ENCODE assay signal across 9 cellular contexts in genomic region chr19:17473041-17473440, GRCh38. TPM values are rescaled to one million over a fixed set of nuclear protein-coding genes. Genes with fewer than 3 reads are reported as not detected.
DNase-seq lines count a peak whose midpoint lies in the region; ATAC-seq, FAIRE-seq and TF ChIP-seq lines count a peak whose summit lies in the region.
"Had no signal": no experiment of that assay in that cellular context is flagged by ENCODE, and none has a peak within 500 bp of the region (broad histone marks: within the 10 kb centered on the region; RNA-seq: fewer than 3 reads in every experiment).

No MANE protein-coding gene starts in this region.

- peak; percentile 19 for DNase-seq in stimulated activated CD4-positive, alpha-beta T cell treated with anti-CD3 and anti-CD28 coated beads, Interleukin-1b, Interleukin-23, amount 100 ng/mL, for 48 hours
- DNase-seq in stimulated activated CD4-positive, alpha-beta T cell treated with anti-CD3 and anti-CD28 coated beads, Interleukin-2, amount 100 ng/mL, for 48 hours = no peak
- DNase-seq in GM12878 (ENCODE audit: low read depth, low spot score) (no peak), upper lobe of right lung (no peak)
- DNase-seq: thyroid gland had no signal

- H3K4me2 ChIP-seq in GM12878 (ENCODE audit: control insufficient read depth, insufficient read depth) = no peak overlapping the region

- RAD21 ChIA-PET in GM12878 (lab: Charles Lee; ENCODE audit: unreplicated experiment) = interaction anchor here (0.6 kb wide), 1 partner anchor 412 kb away, joined by 3 read pairs; no protein-coding TSS in a partner anchor

- BruUV-seq in GM12878 (replicated peaks; lab: Mats Ljungman, UMichigan) = no TSS peak

- H3K27ac ChIP-seq in GM12878 (ENCODE audit: control insufficient read depth, insufficient read depth) (no peak overlapping the region), upper lobe of right lung (peak overlapping the region; percentile 24)
- H3K27ac ChIP-seq: thyroid gland had no signal

- SMC1A ChIA-PET in GM12878 (lab: Charles Lee; ENCODE audit: uncharacterized antibody, unreplicated experiment) = no interaction called here

- no peak for TF ChIP-seq EP300 in GM12878 (IDR thresholded peaks at IDR 0.05; ENCODE audit: borderline replicate concordance in 1 of 2, control insufficient read depth in 1 of 2, low read depth in 2 of 2, low read length in 2 of 2)

- TF ChIP-seq POLR2A in GM12878 (IDR thresholded peaks at IDR 0.05; ENCODE audit: low read depth, low read length) = no peak

- intact Hi-C loops in GM12878 (cut with micrococcal nuclease; ENCODE audit: unreplicated experiment) (no loop called here), upper lobe of right lung (cut with DNase I) (no loop called here)

- 59% methylated on average over 9 of the region's 9 CpGs for WGBS in GM12878 (ENCODE audit: insufficient coverage, insufficient replicate concordance, low lambda C conversion rate, missing lambda C conversion rate)

- H3K4me3 ChIP-seq in GM12878 = no peak overlapping the region
- H3K4me3 ChIP-seq in upper lobe of right lung = no peak overlapping the region
- H3K4me3 ChIP-seq: thyroid gland had no signal

- 0 out of 2 replicates have a peak, but pooled peaks have one; percentile 2 for TF ChIP-seq RAD21 in GM12878 (IDR thresholded peaks at IDR 0.05; ENCODE audit: insufficient read depth, low read depth, low read length)

- H3K9me3 ChIP-seq in GM12878 (replicated peaks; ENCODE audit: control insufficient read depth, insufficient read depth, low read length) = no peaks in the 10 kb centered on the region
- H3K9me3 ChIP-seq in upper lobe of right lung = no peaks in the 10 kb centered on the region
- H3K9me3 ChIP-seq: thyroid gland had no signal

- peak; percentile 7 for FAIRE-seq in GM12878 (lab: Jason Lieb, UNC)
- FAIRE-seq: colon had no signal

- H3K4me1 ChIP-seq in GM12878 (ENCODE audit: control insufficient read depth, insufficient read depth, low read length) (peaks cover 15% of the 10 kb centered on the region), upper lobe of right lung (peaks cover 31% of the 10 kb centered on the region)

- no peaks in the 10 kb centered on the region for H3K79me2 ChIP-seq in GM12878 (ENCODE audit: control insufficient read depth, insufficient read depth, low read length)

- POLR2A ChIA-PET in GM12878 (lab: Charles Lee) = no interaction called here

- no peaks in the 10 kb centered on the region for H4K20me1 ChIP-seq in GM12878 (ENCODE audit: control insufficient read depth, insufficient read depth)

- H3K9ac ChIP-seq in GM12878 (ENCODE audit: control insufficient read depth, insufficient read depth, low read length) = no peak overlapping the region

- H2AFZ ChIP-seq in GM12878 (ENCODE audit: control insufficient read depth, low read depth, low read length) = no peak overlapping the region

- ATAC-seq in GM12878 (no peak), upper lobe of right lung (no peak), HG02588 (IDR thresholded peaks at IDR 0.05; ENCODE audit: unreplicated experiment) (no peak), GM21786 (IDR thresholded peaks at IDR 0.05; ENCODE audit: unreplicated experiment) (no peak)

- no peak for TF ChIP-seq CTCF in GM12878 (IDR thresholded peaks at IDR 0.05 in 2 of 3, conservative IDR thresholded peaks at IDR 0.05 in 1 of 3; ENCODE audit: control insufficient read depth in 2 of 3, extremely low read depth in 1 of 3, insufficient read depth in 1 of 3, low read depth in 3 of 3, low read length in 3 of 3)
- TF ChIP-seq CTCF in upper lobe of right lung (IDR thresholded peaks at IDR 0.05) = no peak

- H3K27me3 ChIP-seq in GM12878 (replicated peaks in 1 of 2; ENCODE audit: control insufficient read depth in 2 of 2, insufficient read depth in 2 of 2, low read length in 1 of 2) = no peaks in the 10 kb centered on the region
- no peaks in the 10 kb centered on the region for H3K27me3 ChIP-seq in upper lobe of right lung
- H3K27me3 ChIP-seq: thyroid gland had no signal

- in situ Hi-C loops in GM12878 (cut with MboI) = no loop called here

- no peaks in the 10 kb centered on the region for H3K36me3 ChIP-seq in GM12878 (ENCODE audit: control insufficient read depth in 2 of 2, insufficient read depth in 2 of 2, low read length in 1 of 2)
- H3K36me3 ChIP-seq in upper lobe of right lung = no peaks in the 10 kb centered on the region
- H3K36me3 ChIP-seq: thyroid gland had no signal

- CTCF ChIA-PET in GM12878 (lab: Yijun Ruan, JAX) = interaction anchor here (1.4 kb wide), 1 partner anchor 23 kb away, joined by 6 read pairs; no protein-coding TSS in a partner anchor

RNA-seq across cellular contexts. Expression of gene SLC27A1, which starts 2.7 kb away (rescaled TPM):
- 9.5 and 10.5 TPM in 2 replicates for total RNA-seq in GM12878 (2013; cell fraction: nucleolus; rRNA removed)
- total RNA-seq in GM12878 (2014; rRNA removed) (1.3 and 2.3 TPM in 2 replicates), GM12878 (2014; rRNA removed; fragmentation: Illumina TruSeq; extraction: Trizol) (0.55 and 0.72 TPM in 2 replicates), GM12878 (2021) (2.3 and 2.8 TPM in 2 replicates), upper lobe of right lung (27.8 TPM)
- 1.2 TPM for polyA plus RNA-seq in GM12878 (2011; ENCODE audit: low read depth)
- polyA plus RNA-seq in GM12878 (2011; rRNA removed) (0.79 and 1.8 TPM in 2 replicates), GM12878 (2014; fragmentation: Illumina TruSeq; extraction: Trizol) (0.35 and 0.68 TPM in 2 replicates), GM12878 (2014; fragmentation: Nextera tagmentation; extraction: Ambion mirVana) (under 1 TPM; 0.11 to 0.31 TPM), GM12878 (2014; rRNA removed) (1.7 and 2.6 TPM in 2 replicates), GM12878 (2016; fragmentation: Nextera tagmentation; extraction: Ambion mirVana) (1 to 10 TPM; 1.0 to 1.4 TPM)
- 2.8 and 4.1 TPM in 2 replicates for polyA plus RNA-seq in GM12878 (2011; cell fraction: cytosol; rRNA removed)
- polyA plus RNA-seq in GM12878 (2011; cell fraction: nucleus; rRNA removed) = 8.1 and 9.0 TPM in 2 replicates
- polyA plus RNA-seq in GM12878 (2012) = 3.9 and 4.0 TPM in 2 replicates
- 0.88 and 2.7 TPM in 2 replicates for polyA minus RNA-seq in GM12878 (2011; rRNA and poly(A)+ RNA removed)
- 1.5 and 2.3 TPM in 2 replicates for polyA minus RNA-seq in GM12878 (2011; cell fraction: cytosol; rRNA and poly(A)+ RNA removed)
- polyA minus RNA-seq in GM12878 (2011; cell fraction: nucleus; rRNA and poly(A)+ RNA removed) = 1.2 and 3.1 TPM in 2 replicates

RNA-seq across cellular contexts. Expression of gene NXNL1, which starts 12.3 kb away (rescaled TPM):
- total RNA-seq in GM12878 (2013; cell fraction: nucleolus; rRNA removed) = not detected in 2 replicates
- total RNA-seq in GM12878 (2014; rRNA removed) (not detected in 2 replicates), GM12878 (2014; rRNA removed; fragmentation: Illumina TruSeq; extraction: Trizol) (not detected in 2 replicates), GM12878 (2021) (not detected in 2 replicates), upper lobe of right lung (not detected)
- polyA plus RNA-seq in GM12878 (2011; ENCODE audit: low read depth) = not detected
- polyA plus RNA-seq in GM12878 (2011; rRNA removed) (not detected in 2 replicates), GM12878 (2014; fragmentation: Illumina TruSeq; extraction: Trizol) (not detected in 2 replicates), GM12878 (2014; fragmentation: Nextera tagmentation; extraction: Ambion mirVana) (not detected), GM12878 (2014; rRNA removed) (not detected in 2 replicates), GM12878 (2016; fragmentation: Nextera tagmentation; extraction: Ambion mirVana) (not detected)
- not detected in 2 replicates for polyA plus RNA-seq in GM12878 (2011; cell fraction: cytosol; rRNA removed)
- not detected in 2 replicates for polyA plus RNA-seq in GM12878 (2011; cell fraction: nucleus; rRNA removed)
- not detected in 2 replicates for polyA plus RNA-seq in GM12878 (2012)
- not detected in 2 replicates for polyA minus RNA-seq in GM12878 (2011; rRNA and poly(A)+ RNA removed)
- polyA minus RNA-seq in GM12878 (2011; cell fraction: cytosol; rRNA and poly(A)+ RNA removed) = not detected in 2 replicates
- not detected in 2 replicates for polyA minus RNA-seq in GM12878 (2011; cell fraction: nucleus; rRNA and poly(A)+ RNA removed)
- total RNA-seq: thyroid gland had no signal
- polyA plus RNA-seq: neural cell had no signal

RNA-seq across cellular contexts. Expression of gene TMEM221, which starts 24.6 kb away (rescaled TPM):
- not detected in 2 replicates for total RNA-seq in GM12878 (2013; cell fraction: nucleolus; rRNA removed)
- not detected in 2 replicates for total RNA-seq in GM12878 (2014; rRNA removed)
- total RNA-seq in GM12878 (2014; rRNA removed; fragmentation: Illumina TruSeq; extraction: Trizol) = not detected in 2 replicates
- total RNA-seq in GM12878 (2021) = not detected in 2 replicates
- polyA plus RNA-seq in GM12878 (2011; ENCODE audit: low read depth) = 0.13 TPM
- not detected in 2 replicates for polyA plus RNA-seq in GM12878 (2011; rRNA removed)
- polyA plus RNA-seq in GM12878 (2011; cell fraction: cytosol; rRNA removed) = not detected in 2 replicates
- not detected in 2 replicates for polyA plus RNA-seq in GM12878 (2011; cell fraction: nucleus; rRNA removed)
- 0.06 TPM in 1 of 2 replicates, not detected in the other for polyA plus RNA-seq in GM12878 (2012)
- not detected in 2 replicates for polyA plus RNA-seq in GM12878 (2014; fragmentation: Illumina TruSeq; extraction: Trizol)
- polyA plus RNA-seq in GM12878 (2014; fragmentation: Nextera tagmentation; extraction: Ambion mirVana) = under 1 TPM in 1 of 2 experiments, not detected in 1; 0.04 TPM
- not detected in 2 replicates for polyA plus RNA-seq in GM12878 (2014; rRNA removed)
- under 1 TPM in 1 of 2 experiments, not detected in 1; 0.24 TPM for polyA plus RNA-seq in GM12878 (2016; fragmentation: Nextera tagmentation; extraction: Ambion mirVana)
- polyA minus RNA-seq in GM12878 (2011; rRNA and poly(A)+ RNA removed) = not detected in 2 replicates
- not detected in 2 replicates for polyA minus RNA-seq in GM12878 (2011; cell fraction: cytosol; rRNA and poly(A)+ RNA removed)
- not detected in 2 replicates for polyA minus RNA-seq in GM12878 (2011; cell fraction: nucleus; rRNA and poly(A)+ RNA removed)
- total RNA-seq in upper lobe of right lung = not detected
- polyA plus RNA-seq: neural cell had no signal

RNA-seq across cellular contexts. Expression of gene PGLS, which starts 38.4 kb away (rescaled TPM):
- total RNA-seq in GM12878 (2013; cell fraction: nucleolus; rRNA removed) = 26.8 and 30.3 TPM in 2 replicates
- total RNA-seq in GM12878 (2014; rRNA removed) (74.9 and 89.3 TPM in 2 replicates), GM12878 (2014; rRNA removed; fragmentation: Illumina TruSeq; extraction: Trizol) (37.4 and 41.5 TPM in 2 replicates), GM12878 (2021) (132 TPM in 2 replicates), upper lobe of right lung (78.0 TPM)
- 26.0 TPM for polyA plus RNA-seq in GM12878 (2011; ENCODE audit: low read depth)
- polyA plus RNA-seq in GM12878 (2011; rRNA removed) (14.9 and 32.6 TPM in 2 replicates), GM12878 (2014; fragmentation: Illumina TruSeq; extraction: Trizol) (18.2 and 44.1 TPM in 2 replicates), GM12878 (2014; fragmentation: Nextera tagmentation; extraction: Ambion mirVana) (1 to 10 TPM; 1.4 to 8.6 TPM), GM12878 (2014; rRNA removed) (136 and 139 TPM in 2 replicates), GM12878 (2016; fragmentation: Nextera tagmentation; extraction: Ambion mirVana) (100 to 1,000 TPM; 101 to 114 TPM)
- polyA plus RNA-seq in GM12878 (2011; cell fraction: cytosol; rRNA removed) = 54.2 and 80.4 TPM in 2 replicates
- polyA plus RNA-seq in GM12878 (2011; cell fraction: nucleus; rRNA removed) = 63.6 and 66.2 TPM in 2 replicates
- polyA plus RNA-seq in GM12878 (2012) = 74.7 and 91.6 TPM in 2 replicates
- polyA minus RNA-seq in GM12878 (2011; rRNA and poly(A)+ RNA removed) = 25.2 and 56.2 TPM in 2 replicates
- polyA minus RNA-seq in GM12878 (2011; cell fraction: cytosol; rRNA and poly(A)+ RNA removed) = 20.8 and 36.4 TPM in 2 replicates
- polyA minus RNA-seq in GM12878 (2011; cell fraction: nucleus; rRNA and poly(A)+ RNA removed) = 18.1 and 28.7 TPM in 2 replicates

RNA-seq across cellular contexts. Expression of gene MVB12A, which starts 53.2 kb away (rescaled TPM):
- 33.7 and 36.0 TPM in 2 replicates for total RNA-seq in GM12878 (2013; cell fraction: nucleolus; rRNA removed)
- total RNA-seq in GM12878 (2014; rRNA removed) (37.7 and 47.6 TPM in 2 replicates), GM12878 (2014; rRNA removed; fragmentation: Illumina TruSeq; extraction: Trizol) (15.3 and 18.0 TPM in 2 replicates), GM12878 (2021) (41.2 and 46.3 TPM in 2 replicates), upper lobe of right lung (36.3 TPM)
- polyA plus RNA-seq in GM12878 (2011; ENCODE audit: low read depth) = 7.3 TPM
- polyA plus RNA-seq in GM12878 (2011; rRNA removed) (7.9 and 16.8 TPM in 2 replicates), GM12878 (2014; fragmentation: Illumina TruSeq; extraction: Trizol) (7.6 and 16.9 TPM in 2 replicates), GM12878 (2014; fragmentation: Nextera tagmentation; extraction: Ambion mirVana) (1 to 10 TPM; 1.2 to 2.6 TPM), GM12878 (2014; rRNA removed) (46.7 and 47.5 TPM in 2 replicates), GM12878 (2016; fragmentation: Nextera tagmentation; extraction: Ambion mirVana) (10 to 100 TPM; 34.7 to 40.9 TPM)
- polyA plus RNA-seq in GM12878 (2011; cell fraction: cytosol; rRNA removed) = 27.1 and 35.7 TPM in 2 replicates
- polyA plus RNA-seq in GM12878 (2011; cell fraction: nucleus; rRNA removed) = 37.6 and 43.4 TPM in 2 replicates
- 23.0 and 25.9 TPM in 2 replicates for polyA plus RNA-seq in GM12878 (2012)
- polyA minus RNA-seq in GM12878 (2011; rRNA and poly(A)+ RNA removed) = 8.9 and 21.1 TPM in 2 replicates
- 9.4 and 12.3 TPM in 2 replicates for polyA minus RNA-seq in GM12878 (2011; cell fraction: cytosol; rRNA and poly(A)+ RNA removed)
- 13.5 and 20.1 TPM in 2 replicates for polyA minus RNA-seq in GM12878 (2011; cell fraction: nucleus; rRNA and poly(A)+ RNA removed)
